Comparison of ENCODE assay signal across 16 cellular contexts in genomic region chr13:97004096-97004876, GRCh38. TPM values are rescaled to one million over a fixed set of nuclear protein-coding genes. Genes with fewer than 3 reads are reported as not detected.
DNase-seq lines count a peak whose midpoint lies in the region; ATAC-seq and TF ChIP-seq lines count a peak whose summit lies in the region.
"Had no signal": no experiment of that assay in that cellular context is flagged by ENCODE, and none has a peak within 500 bp of the region (broad histone marks: within the 10 kb centered on the region; RNA-seq: fewer than 3 reads in every experiment).

No MANE protein-coding gene starts in this region.

- no peak overlapping the region for H3K27ac ChIP-seq in tibial nerve
- H3K27ac ChIP-seq: sigmoid colon had no signal

- TF ChIP-seq EP300 in tibial nerve (IDR thresholded peaks at IDR 0.05) = no peak

- WGBS in tibial nerve, 2 donors = 71 to 79% methylated on average over 9 of the region's 9 CpGs

- peaks cover 0 to 11% (median 2%) of the 10 kb centered on the region in 4 donors for H3K4me1 ChIP-seq in tibial nerve
- H3K4me1 ChIP-seq: sigmoid colon had no signal

- H3K4me3 ChIP-seq in fibroblast of pulmonary artery (replicated peaks; ENCODE audit: low read depth, low read length) = no peak overlapping the region
- H3K4me3 ChIP-seq in tibial nerve = no peak overlapping the region
- H3K4me3 ChIP-seq: sigmoid colon had no signal

- DNase-seq in HCEC 1CT = peak; percentile 78
- DNase-seq in SW480 (ENCODE audit: low spot score) = peak; percentile 87
- peak; percentile 95 for DNase-seq in fibroblast of pulmonary artery (ENCODE audit: low read depth)
- no peak for DNase-seq in sciatic nerve (ENCODE audit: low spot score)
- DNase-seq in NOMO-1 treated with DMSO at 0.1 percent for 48 hours (lab: John Stamatoyannopoulos, UW; ENCODE audit: unreplicated experiment) = no peak
- DNase-seq in tibial nerve (ENCODE audit: low spot score in 2 of 2) = no peak
- DNase-seq: activated effector memory CD4-positive, alpha-beta T cell treated with anti-CD3 and anti-CD28 coated beads, Interleukin-2, amount 50 U/mL, for 16 hours; DND-41; effector memory CD8-positive, alpha-beta T cell; NCI-H1930; NCI-H510A treated with DMSO at 0.1 percent for 48 hours; OCI-M1; sigmoid colon; stimulated activated CD4-positive, alpha-beta T cell treated with anti-CD3 and anti-CD28 coated beads, Interleukin-4, amount 100 ng/mL, for 24 hours had no signal

- H3K9me3 ChIP-seq in tibial nerve = no peaks in the 10 kb centered on the region
- H3K9me3 ChIP-seq: sigmoid colon had no signal

- no peak for TF ChIP-seq CTCF in fibroblast of pulmonary artery (IDR thresholded peaks at IDR 0.05; ENCODE audit: low read length, missing control alignments)
- no peak for TF ChIP-seq CTCF in tibial nerve (IDR thresholded peaks at IDR 0.05)

- intact Hi-C loops in sciatic nerve (cut with DNase I) = no loop called here

- ATAC-seq in sciatic nerve (peak; percentile 58), GM19463 (IDR thresholded peaks at IDR 0.05; ENCODE audit: unreplicated experiment) (no peak)
- ATAC-seq: effector memory CD8-positive, alpha-beta T cell; WTC11 had no signal

- no peaks in the 10 kb centered on the region for H3K27me3 ChIP-seq in tibial nerve
- H3K27me3 ChIP-seq: sigmoid colon had no signal

- H3K36me3 ChIP-seq in tibial nerve = no peaks in the 10 kb centered on the region
- H3K36me3 ChIP-seq: sigmoid colon had no signal

- no peak for TF ChIP-seq POLR2A in tibial nerve (IDR thresholded peaks at IDR 0.05)

RNA-seq across cellular contexts. Expression of gene OXGR1, which starts 10.0 kb away (rescaled TPM):
- total RNA-seq in sciatic nerve (0.27 TPM), tibial nerve (not detected)

Comparison
In these comparisons a context has a peak if more than half of its experiments do, and no peak if none do; other contexts are left out.
1. DNase-seq: peak in HCEC 1CT (single experiment), SW480 (single experiment) and fibroblast of pulmonary artery (single experiment); none in sciatic nerve (single experiment), NOMO-1 treated with DMSO at 0.1 percent for 48 hours (single experiment) and tibial nerve (0 of 2).